In genomic region chr6:151661509-151661908, GRCh38 we compare ENCODE assay signal across 20 cellular contexts.
"Had no signal": no experiment of that assay in that cellular context is flagged by ENCODE, and none has a peak within 500 bp of the region (broad histone marks: within the 10 kb centered on the region; RNA-seq: fewer than 3 reads in every experiment).

No MANE protein-coding gene starts in this region.

- H3K4me3 ChIP-seq: colonic mucosa, esophagus muscularis mucosa, gastroesophageal sphincter, heart left ventricle, left lung, lower lobe of right lung, mucosa of descending colon had no signal

- H3K36me3 ChIP-seq: colonic mucosa, esophagus muscularis mucosa, gastroesophageal sphincter, heart left ventricle, left lung, lower lobe of right lung had no signal

- H3K9me3 ChIP-seq: colonic mucosa, esophagus muscularis mucosa, gastroesophageal sphincter, left lung, lower lobe of right lung, mucosa of descending colon had no signal

- ATAC-seq: foreskin keratinocyte, gastroesophageal sphincter, heart left ventricle, left cardiac atrium, left lung, left ventricle myocardium superior, lower lobe of right lung, mucosa of descending colon had no signal

- H3K4me1 ChIP-seq: colonic mucosa, esophagus muscularis mucosa, foreskin keratinocyte, gastroesophageal sphincter, heart left ventricle, left lung, lower lobe of right lung had no signal

- DNase-seq: colonic mucosa; cortex of kidney; effector CD4-positive, alpha-beta T cell; effector memory CD4-positive, alpha-beta T cell; foreskin keratinocyte; heart left ventricle; hippocampal formation; left cardiac atrium; left lung; left ventricle myocardium superior; lower lobe of right lung; mesenchymal stem cell; mucosa of descending colon; naive B cell had no signal

- FAIRE-seq: endothelial cell of umbilical vein, frontal cortex, islet of Langerhans, keratinocyte had no signal

- H3K27ac ChIP-seq: colonic mucosa, esophagus muscularis mucosa, foreskin keratinocyte, gastroesophageal sphincter, heart left ventricle, left lung, lower lobe of right lung had no signal

- H3K27me3 ChIP-seq: colonic mucosa, esophagus muscularis mucosa, foreskin keratinocyte, gastroesophageal sphincter, heart left ventricle, left lung had no signal
